22 cellular contexts compared by ENCODE assay signal in genomic region chr20:21862224-21862927, GRCh38.
"Had no signal": no experiment of that assay in that cellular context is flagged by ENCODE, and none has a peak within 500 bp of the region (broad histone marks: within the 10 kb centered on the region; RNA-seq: fewer than 3 reads in every experiment).

No MANE protein-coding gene starts in this region.

- H3K4me3 ChIP-seq: hepatocyte, lower lobe of right lung, ovary, psoas muscle, right atrium auricular region, thyroid gland had no signal

- H2AFZ ChIP-seq: hepatocyte had no signal

- H3K36me3 ChIP-seq: lower lobe of right lung, ovary, right atrium auricular region, thyroid gland had no signal

- FAIRE-seq: frontal cortex, kidney had no signal

- DNase-seq: activated CD4-positive, alpha-beta T cell treated with anti-CD3 and anti-CD28 coated beads, Interleukin-2, amount 10 ng/mL, durations not matched to agents 7 days and 5 days; activated CD8-positive, alpha-beta T cell treated with anti-CD3 and anti-CD28 coated beads, Interleukin-2, amount 10 ng/mL, durations not matched to agents 7 days and 5 days; activated gamma-delta T cell; activated naive CD4-positive, alpha-beta T cell treated with anti-CD3 and anti-CD28 coated beads, Interleukin-2, amount 50 U/mL, for 16 hours; activated naive CD8-positive, alpha-beta T cell treated with anti-CD3 and anti-CD28 coated beads, Interleukin-2, amount 50 U/mL, for 24 hours; anterior cingulate cortex; caudate nucleus; effector CD4-positive, alpha-beta T cell; glutamatergic neuron; kidney; lower lobe of right lung; naive B cell; ovary; psoas muscle; stimulated activated CD4-positive, alpha-beta T cell treated with anti-CD3 and anti-CD28 coated beads, Interleukin-12 subunit alpha, Interleukin-12 subunit beta, amount 100 ng/mL, for 4 hours; stimulated activated CD4-positive, alpha-beta T cell treated with anti-CD3 and anti-CD28 coated beads, Interleukin-4, amount 100 ng/mL, for 4 hours; stimulated activated naive CD8-positive, alpha-beta T cell treated with anti-CD3 and anti-CD28 coated beads, Interleukin-15, Interleukin-2, amounts not matched to agents 100 U/mL and 50 U/mL, for 24 hours; substantia nigra; thyroid gland had no signal

- H3K9me3 ChIP-seq: lower lobe of right lung, ovary, psoas muscle, right atrium auricular region, thyroid gland had no signal

- H3K27ac ChIP-seq: hepatocyte, lower lobe of right lung, ovary, psoas muscle, right atrium auricular region, thyroid gland had no signal

- H3K79me2 ChIP-seq: hepatocyte had no signal

- H3K4me1 ChIP-seq: lower lobe of right lung, psoas muscle, right atrium auricular region, thyroid gland had no signal

- H3K4me2 ChIP-seq: hepatocyte had no signal

- H3K27me3 ChIP-seq: hepatocyte, ovary, right atrium auricular region, thyroid gland had no signal
